8 cellular contexts compared by ENCODE assay signal in genomic region chr3:33437556-33438283, GRCh38. TPM values are rescaled to one million over a fixed set of nuclear protein-coding genes. Genes with fewer than 3 reads are reported as not detected.
DNase-seq lines count a peak whose midpoint lies in the region; ATAC-seq and TF ChIP-seq lines count a peak whose summit lies in the region.

No MANE protein-coding gene starts in this region.

- H3K36me3 ChIP-seq in iPS-18a (ENCODE audit: control insufficient read depth, low read depth, low read length) (no peaks in the 10 kb centered on the region), suprapubic skin (no peaks in the 10 kb centered on the region)

- H3K27me3 ChIP-seq in iPS-18a (ENCODE audit: control insufficient read depth, insufficient read depth, low read length) = no peaks in the 10 kb centered on the region
- no peaks in the 10 kb centered on the region for H3K27me3 ChIP-seq in suprapubic skin

- H3K4me1 ChIP-seq in iPS-18a (ENCODE audit: control insufficient read depth, low read depth, low read length) (peaks cover 22% of the 10 kb centered on the region), suprapubic skin (peaks cover 48% of the 10 kb centered on the region)

- H3K9ac ChIP-seq in iPS-18a (ENCODE audit: low read length) = peak overlapping the region; percentile 81

- TF ChIP-seq POLR2A in suprapubic skin (IDR thresholded peaks at IDR 0.05) = no peak

- peaks cover 76% of the 10 kb centered on the region for H3K4me1 Mint-ChIP-seq in activated naive CD4-positive, alpha-beta T cell treated with anti-CD3 and anti-CD28 coated beads, Interleukin-2, amount 50 U/mL, for 24 hours
- peaks cover 47% of the 10 kb centered on the region for H3K4me1 Mint-ChIP-seq in activated T-helper 2 cell treated with anti-CD3 and anti-CD28 coated beads, Interferon-gamma antibody, Interleukin-2, Interleukin-4, amounts not matched to agents 10 μg/mL and 5 μg/mL and 100 μg/mL, durations not matched to agents 14 hours and 24 hours and 36 hours (ENCODE audit: low read depth)

- intact Hi-C loops in activated T-helper 2 cell treated with anti-CD3 and anti-CD28 coated beads, Interferon-gamma antibody, Interleukin-2, Interleukin-4, amounts not matched to agents 10 μg/mL and 5 μg/mL and 100 μg/mL, durations not matched to agents 14 hours and 24 hours and 36 hours (cut with micrococcal nuclease) = loop anchor here (2.0 kb wide), 2 partner anchors 17 to 445 kb away; no protein-coding TSS in a partner anchor

- DNase-seq in activated naive CD4-positive, alpha-beta T cell treated with Interleukin-2 at 50 U/mL for 16 hours = no peak
- DNase-seq in activated T-helper 2 cell treated with anti-CD3 and anti-CD28 coated beads, Interferon-gamma antibody, Interleukin-2, Interleukin-4, amounts not matched to agents 10 μg/mL and 5 μg/mL and 100 μg/mL, durations not matched to agents 14 hours and 24 hours and 36 hours (ENCODE audit: low spot score) = no peak
- DNase-seq in suprapubic skin (ENCODE audit: low spot score in 2 of 2) = no peak
- no peak for DNase-seq in SKM-1 treated with dmso at 0.1 percent for 144 hours (lab: John Stamatoyannopoulos, UW; ENCODE audit: unreplicated experiment)

- no peaks in the 10 kb centered on the region for H3K9me3 Mint-ChIP-seq in activated naive CD4-positive, alpha-beta T cell treated with anti-CD3 and anti-CD28 coated beads, Interleukin-2, amount 50 U/mL, for 24 hours
- H3K9me3 Mint-ChIP-seq in activated T-helper 2 cell treated with anti-CD3 and anti-CD28 coated beads, Interferon-gamma antibody, Interleukin-2, Interleukin-4, amounts not matched to agents 10 μg/mL and 5 μg/mL and 100 μg/mL, durations not matched to agents 14 hours and 24 hours and 36 hours = no peaks in the 10 kb centered on the region

- H3K27ac Mint-ChIP-seq in activated naive CD4-positive, alpha-beta T cell treated with anti-CD3 and anti-CD28 coated beads, Interleukin-2, amount 50 U/mL, for 24 hours = peak overlapping the region; percentile 95
- peak overlapping the region; percentile 46 for H3K27ac Mint-ChIP-seq in activated T-helper 2 cell treated with anti-CD3 and anti-CD28 coated beads, Interferon-gamma antibody, Interleukin-2, Interleukin-4, amounts not matched to agents 10 μg/mL and 5 μg/mL and 100 μg/mL, durations not matched to agents 14 hours and 24 hours and 36 hours

- no peaks in the 10 kb centered on the region for H3K27me3 Mint-ChIP-seq in activated naive CD4-positive, alpha-beta T cell treated with anti-CD3 and anti-CD28 coated beads, Interleukin-2, amount 50 U/mL, for 24 hours
- no peaks in the 10 kb centered on the region for H3K27me3 Mint-ChIP-seq in activated T-helper 2 cell treated with anti-CD3 and anti-CD28 coated beads, Interferon-gamma antibody, Interleukin-2, Interleukin-4, amounts not matched to agents 10 μg/mL and 5 μg/mL and 100 μg/mL, durations not matched to agents 14 hours and 24 hours and 36 hours (ENCODE audit: low read depth)

- no peak for TF ChIP-seq EP300 in suprapubic skin (IDR thresholded peaks at IDR 0.05)

- TF ChIP-seq CTCF in suprapubic skin (IDR thresholded peaks at IDR 0.05) = no peak

- peaks cover 2% of the 10 kb centered on the region for H3K36me3 Mint-ChIP-seq in activated naive CD4-positive, alpha-beta T cell treated with anti-CD3 and anti-CD28 coated beads, Interleukin-2, amount 50 U/mL, for 24 hours
- peaks cover 24% of the 10 kb centered on the region for H3K36me3 Mint-ChIP-seq in activated T-helper 2 cell treated with anti-CD3 and anti-CD28 coated beads, Interferon-gamma antibody, Interleukin-2, Interleukin-4, amounts not matched to agents 10 μg/mL and 5 μg/mL and 100 μg/mL, durations not matched to agents 14 hours and 24 hours and 36 hours (ENCODE audit: low read depth)

- H3K27ac ChIP-seq in iPS-18a (ENCODE audit: low read length) (no peak overlapping the region), suprapubic skin (peak overlapping the region; percentile 95)

- no peaks in the 10 kb centered on the region for H3K9me3 ChIP-seq in iPS-18a (ENCODE audit: control insufficient read depth, low read depth, low read length)
- H3K9me3 ChIP-seq in suprapubic skin = no peaks in the 10 kb centered on the region

- H3K4me3 ChIP-seq in iPS-18a (ENCODE audit: low read length) (peak overlapping the region; percentile 75), suprapubic skin (peak overlapping the region; percentile 93)

- 60% methylated on average over 3 of the region's 3 CpGs for WGBS in suprapubic skin

- peak overlapping the region; percentile 97 for H3K4me3 Mint-ChIP-seq in activated naive CD4-positive, alpha-beta T cell treated with anti-CD3 and anti-CD28 coated beads, Interleukin-2, amount 50 U/mL, for 24 hours
- H3K4me3 Mint-ChIP-seq in activated T-helper 2 cell treated with anti-CD3 and anti-CD28 coated beads, Interferon-gamma antibody, Interleukin-2, Interleukin-4, amounts not matched to agents 10 μg/mL and 5 μg/mL and 100 μg/mL, durations not matched to agents 14 hours and 24 hours and 36 hours (ENCODE audit: low read depth) = peak overlapping the region; percentile 95

- ATAC-seq in HG03442 (IDR thresholded peaks at IDR 0.05; ENCODE audit: unreplicated experiment) = no peak
- ATAC-seq in HG02798 (IDR thresholded peaks at IDR 0.05; ENCODE audit: poor library complexity, unreplicated experiment) = no peak

RNA-seq across cellular contexts. Expression of gene UBP1, which starts 2.5 kb away (rescaled TPM):
- 59.2 and 63.8 TPM in 2 replicates for total RNA-seq in activated T-helper 2 cell treated with anti-CD3 and anti-CD28 coated beads, Interferon-gamma antibody, Interleukin-2, Interleukin-4, amounts not matched to agents 10 μg/mL and 5 μg/mL and 100 μg/mL, durations not matched to agents 14 hours and 24 hours and 36 hours
- 10 to 100 TPM; 39.7 to 70.4 (median 55.6) TPM for total RNA-seq in suprapubic skin
